In genomic region chr10:87930929-87931835, GRCh38 we compare ENCODE assay signal across 16 cellular contexts.
DNase-seq lines count a peak whose midpoint lies in the region; ATAC-seq, FAIRE-seq and TF ChIP-seq lines count a peak whose summit lies in the region.
"Had no signal": no experiment of that assay in that cellular context is flagged by ENCODE, and none has a peak within 500 bp of the region (broad histone marks: within the 10 kb centered on the region; RNA-seq: fewer than 3 reads in every experiment).

No MANE protein-coding gene starts in this region.

- peak; percentile 45 for FAIRE-seq in astrocyte (lab: Jason Lieb, UNC)
- FAIRE-seq in small intestine (lab: Jason Lieb, UNC) = peak; percentile 36

- H3K79me2 ChIP-seq in HCT116 (ENCODE audit: insufficient read depth, low read length) = peaks cover 32% of the 10 kb centered on the region
- peaks cover 74% of the 10 kb centered on the region for H3K79me2 ChIP-seq in astrocyte (ENCODE audit: insufficient read depth, low read length)

- H3K36me3 Mint-ChIP-seq in T-helper 1 cell treated with Interleukin-12 subunit alpha and Interleukin-12 subunit beta and Interleukin-4 antibody, amounts not matched to agents 30 μg/mL and 1 μg/mL, for 36 hours (ENCODE audit: low read depth) = peaks cover 41% of the 10 kb centered on the region
- peaks cover 17% of the 10 kb centered on the region for H3K36me3 Mint-ChIP-seq in astrocyte (ENCODE audit: low read depth, unreplicated experiment)

- WGBS in small intestine, 3 donors = 68 to 78% (median 78%) methylated on average over 4 of the region's 4 CpGs

- no peak overlapping the region for H3K4me3 Mint-ChIP-seq in T-helper 1 cell treated with Interleukin-12 subunit alpha and Interleukin-12 subunit beta and Interleukin-4 antibody, amounts not matched to agents 30 μg/mL and 1 μg/mL, for 36 hours
- no peak overlapping the region for H3K4me3 Mint-ChIP-seq in astrocyte (ENCODE audit: unreplicated experiment)

- H3K27me3 Mint-ChIP-seq in T-helper 1 cell treated with Interleukin-12 subunit alpha and Interleukin-12 subunit beta and Interleukin-4 antibody, amounts not matched to agents 30 μg/mL and 1 μg/mL, for 36 hours (ENCODE audit: low read depth) = no peaks in the 10 kb centered on the region
- no peaks in the 10 kb centered on the region for H3K27me3 Mint-ChIP-seq in astrocyte (ENCODE audit: low read depth, unreplicated experiment)

- H3K27me3 ChIP-seq in HCT116 (ENCODE audit: insufficient read depth, low read length) (no peaks in the 10 kb centered on the region), astrocyte (ENCODE audit: insufficient read depth, low read length) (no peaks in the 10 kb centered on the region), small intestine (ENCODE audit: control insufficient read depth in 2 of 2, insufficient read depth in 2 of 2, low read length in 2 of 2) (no peaks in the 10 kb centered on the region)
- H3K27me3 ChIP-seq: upper lobe of left lung had no signal

- H3K4me1 ChIP-seq in HCT116 (ENCODE audit: control insufficient read depth in 1 of 2, insufficient read depth in 2 of 2, low read length in 2 of 2) = peaks cover 0 to 16% of the 10 kb centered on the region in 2 experiments; a peak in 2 of 4 replicates
- H3K4me1 ChIP-seq in astrocyte (ENCODE audit: insufficient read depth, low read length) = peaks cover 15% of the 10 kb centered on the region
- H3K4me1 ChIP-seq in small intestine (ENCODE audit: control insufficient read depth in 2 of 2, insufficient read depth in 1 of 2, low read depth in 1 of 2, low read length in 1 of 2) = no peaks in the 10 kb centered on the region

- H4K20me1 ChIP-seq in HCT116 (ENCODE audit: insufficient read depth) (no peaks in the 10 kb centered on the region), astrocyte (ENCODE audit: insufficient read depth, low read length) (peaks cover 42% of the 10 kb centered on the region)

- DNase-seq in T-helper 1 cell (no peak), HCT116 (ENCODE audit: low read depth, low spot score) (no peak), astrocyte (ENCODE audit: low read depth) (no peak), small intestine (no peak), SKM-1 (lab: John Stamatoyannopoulos, UW; ENCODE audit: unreplicated experiment) (no peak), DMS 273 (lab: John Stamatoyannopoulos, UW; ENCODE audit: unreplicated experiment) (no peak)
- DNase-seq: activated CD4-positive, alpha-beta T cell treated with anti-CD3 and anti-CD28 coated beads, Interleukin-2, amount 50 U/mL, for 48 hours; central memory CD4-positive, alpha-beta T cell; hypothalamus; NCI-H2171; stimulated activated CD4-positive, alpha-beta T cell treated with anti-CD3 and anti-CD28 coated beads, Interleukin-12 subunit alpha, Interleukin-12 subunit beta, amount 100 ng/mL, for 4 hours; upper lobe of left lung had no signal

- H3K4me1 Mint-ChIP-seq in T-helper 1 cell treated with Interleukin-12 subunit alpha and Interleukin-12 subunit beta and Interleukin-4 antibody, amounts not matched to agents 30 μg/mL and 1 μg/mL, for 36 hours (ENCODE audit: low read depth) = peaks cover 28% of the 10 kb centered on the region
- peaks cover 55% of the 10 kb centered on the region for H3K4me1 Mint-ChIP-seq in astrocyte (ENCODE audit: low read depth, unreplicated experiment)

- POLR2A ChIA-PET in HCT116 (lab: Charles Lee) = no interaction called here

- no peak for TF ChIP-seq RAD21 in HCT116 (IDR thresholded peaks at IDR 0.05; ENCODE audit: low read depth)

- H3K36me3 ChIP-seq in HCT116 (ENCODE audit: control insufficient read depth in 1 of 2, insufficient read depth in 2 of 2, low read length in 2 of 2) (peaks cover 0 to 3% of the 10 kb centered on the region in 2 experiments; a peak in 1 of 4 replicates), astrocyte (ENCODE audit: insufficient read depth, low read length) (peaks cover 6% of the 10 kb centered on the region), small intestine (ENCODE audit: control insufficient read depth in 2 of 2, insufficient read depth in 2 of 2, low read length in 2 of 2) (peaks cover 0 to 5% of the 10 kb centered on the region in 2 donors)

- CTCF ChIA-PET in HCT116 (lab: Charles Lee) = no interaction called here

- no TSS peak for BruUV-seq in HCT116 (replicated peaks; lab: Mats Ljungman, UMichigan)

- RAD21 ChIA-PET in HCT116 (lab: Charles Lee; ENCODE audit: low non-redundant PET in 1 of 2, low total read pairs in 2 of 2, uncharacterized antibody in 2 of 2, unreplicated experiment in 2 of 2) = interaction anchor here in 1 of 2 experiments (0.6 kb wide), 1 partner anchor 577 kb away, joined by 8 read pairs; no protein-coding TSS in a partner anchor

- H3K27ac ChIP-seq in HCT116 (ENCODE audit: low read depth, low read length) (no peak overlapping the region), astrocyte (ENCODE audit: low read depth, low read length) (peak overlapping the region; percentile 21), small intestine (ENCODE audit: low read depth in 1 of 2, low read length in 1 of 2) (no peak overlapping the region)
- H3K27ac ChIP-seq: 22Rv1, epithelial cell of prostate, upper lobe of left lung had no signal

- H3K4me2 ChIP-seq in HCT116 (ENCODE audit: low read length) = peak overlapping the region; percentile 40
- H3K4me2 ChIP-seq in astrocyte (ENCODE audit: low read length) = peak overlapping the region; percentile 47

- H2AFZ ChIP-seq in HCT116 (ENCODE audit: low read depth, low read length, poor library complexity, severe bottlenecking) (no peak overlapping the region), astrocyte (ENCODE audit: low read depth, low read length) (no peak overlapping the region)

- intact Hi-C loops in HCT116 (cut with micrococcal nuclease) = no loop called here

- H3K9me2 ChIP-seq in HCT116 (ENCODE audit: insufficient read depth) = no peaks in the 10 kb centered on the region

- TF ChIP-seq POLR2A in HCT116 (IDR thresholded peaks at IDR 0.05; ENCODE audit: borderline replicate concordance, extremely low read depth, insufficient read depth, insufficient read length) = no peak

- no peaks in the 10 kb centered on the region for H3K9me3 Mint-ChIP-seq in T-helper 1 cell treated with Interleukin-12 subunit alpha and Interleukin-12 subunit beta and Interleukin-4 antibody, amounts not matched to agents 30 μg/mL and 1 μg/mL, for 36 hours
- no peaks in the 10 kb centered on the region for H3K9me3 Mint-ChIP-seq in astrocyte (ENCODE audit: unreplicated experiment)

- H3K9me3 ChIP-seq in HCT116 (ENCODE audit: control insufficient read depth in 1 of 2, insufficient read depth in 1 of 2, low read depth in 1 of 2, low read length in 2 of 2) (no peaks in the 10 kb centered on the region), astrocyte (ENCODE audit: insufficient read depth, low read depth, low read length) (no peaks in the 10 kb centered on the region), small intestine (ENCODE audit: control insufficient read depth, low read depth) (no peaks in the 10 kb centered on the region)
- H3K9me3 ChIP-seq: upper lobe of left lung had no signal

- H3K4me3 ChIP-seq in HCT116 (replicated peaks in 1 of 2; ENCODE audit: low read depth in 1 of 2, low read length in 2 of 2) (no peak overlapping the region), astrocyte (ENCODE audit: insufficient read depth, low read depth, low read length) (no peak overlapping the region), small intestine (ENCODE audit: low read depth in 1 of 2, low read length in 2 of 2) (no peak overlapping the region)
- H3K4me3 ChIP-seq: upper lobe of left lung had no signal

- no peak overlapping the region for H3K9ac ChIP-seq in HCT116 (ENCODE audit: low read length)
- no peak overlapping the region for H3K9ac ChIP-seq in astrocyte (ENCODE audit: low read length)

- TF ChIP-seq CTCF in HCT116 (IDR thresholded peaks at IDR 0.05 in 2 of 3, conservative IDR thresholded peaks at IDR 0.05 in 1 of 3; ENCODE audit: borderline replicate concordance in 1 of 3, insufficient read depth in 1 of 3, low read depth in 2 of 3, low read length in 2 of 3) = no peak
- no peak for TF ChIP-seq CTCF in astrocyte (IDR thresholded peaks at IDR 0.05; ENCODE audit: insufficient read depth, low read depth, low read length)

- no peak for ATAC-seq in HCT116
- ATAC-seq in HG02970 (IDR thresholded peaks at IDR 0.05; ENCODE audit: low FRiP score, unreplicated experiment) = no peak

- peak overlapping the region; percentile 45 for H3K27ac Mint-ChIP-seq in T-helper 1 cell treated with Interleukin-12 subunit alpha and Interleukin-12 subunit beta and Interleukin-4 antibody, amounts not matched to agents 30 μg/mL and 1 μg/mL, for 36 hours
- peak overlapping the region; percentile 34 for H3K27ac Mint-ChIP-seq in astrocyte (ENCODE audit: unreplicated experiment)

TF ChIP-seq in HCT116, 20 proteins besides CTCF, POLR2A, EP300 and RAD21:
- TF ChIP-seq ELF1 (IDR thresholded peaks at IDR 0.05; ENCODE audit: borderline replicate concordance, low read depth) = no peak
- TF ChIP-seq SRF (IDR thresholded peaks at IDR 0.05; ENCODE audit: low read depth) = no peak
TF ChIP-seq in HCT116: peak in this region for 0.
